Comparison of ENCODE assay signal across 14 cellular contexts in genomic region chr7:43522406-43523156, GRCh38.
DNase-seq lines count a peak whose midpoint lies in the region; ATAC-seq and TF ChIP-seq lines count a peak whose summit lies in the region.
"Had no signal": no experiment of that assay in that cellular context is flagged by ENCODE, and none has a peak within 500 bp of the region (broad histone marks: within the 10 kb centered on the region; RNA-seq: fewer than 3 reads in every experiment).

No MANE protein-coding gene starts in this region.

- CTCF ChIA-PET in IMR-90 (lab: Yijun Ruan, JAX) = interaction anchor here (0.8 to 1.2 kb wide), 3 partner anchors 9 to 44 kb away, joined by 3 to 7 read pairs (median 3); no protein-coding TSS in a partner anchor

- H3K18ac ChIP-seq in IMR-90 (ENCODE audit: low read depth, low read length) = no peak overlapping the region

- H3K4me3 ChIP-seq in IMR-90 (ENCODE audit: insufficient read depth, low read depth, low read length) (no peak overlapping the region), astrocyte of the cerebellum (ENCODE audit: low read depth, low read length) (no peak overlapping the region)
- H3K4me3 ChIP-seq: A549, tibial artery had no signal

- dilution Hi-C loops in IMR-90 (cut with HindIII; ENCODE audit: low sequenced_read_pairs, unreplicated experiment) = no loop called here

- H2AFZ ChIP-seq in IMR-90 (replicated peaks; ENCODE audit: low read length, poor library complexity) = peak overlapping the region; percentile 34

- peaks cover 2 to 6% (median 2%) of the 10 kb centered on the region in 3 donors for H3K27me3 Mint-ChIP-seq in CD14-positive monocyte (ENCODE audit: low read depth in 3 of 3)
- H3K27me3 Mint-ChIP-seq: activated T-helper 17 cell treated with anti-CD3 and anti-CD28 coated beads, Interleukin-2, amount 50 U/mL, for 72 hours had no signal

- no peaks in the 10 kb centered on the region for H3K9me3 Mint-ChIP-seq in CD14-positive monocyte
- H3K9me3 Mint-ChIP-seq: activated CD4-positive, alpha-beta memory T cell treated with anti-CD3 and anti-CD28 coated beads, Interleukin-2, amount 10 ng/mL, durations not matched to agents 7 days and 5 days; activated T-helper 17 cell treated with anti-CD3 and anti-CD28 coated beads, Interleukin-2, amount 50 U/mL, for 72 hours had no signal

- no peaks in the 10 kb centered on the region for H3K79me1 ChIP-seq in IMR-90 (ENCODE audit: low read depth in 1 of 2, low read length in 2 of 2)

- H2AK9ac ChIP-seq in IMR-90 (replicated peaks; ENCODE audit: low read depth, low read length, poor library complexity) = no peak overlapping the region

- no peak overlapping the region for H3K4ac ChIP-seq in IMR-90 (ENCODE audit: low read depth, low read length)

- in situ Hi-C loops in IMR-90 (cut with MboI; ENCODE audit: low sequenced_read_pairs) (no loop called here), astrocyte of the cerebellum (cut with HindIII; ENCODE audit: low sequenced_read_pairs) (no loop called here)

- H2AK5ac ChIP-seq in IMR-90 (ENCODE audit: low read depth, low read length) = no peak overlapping the region

- no peak overlapping the region for H3K23ac ChIP-seq in IMR-90 (ENCODE audit: low read depth, low read length)

- H3K4me1 Mint-ChIP-seq in CD14-positive monocyte = no peaks in the 10 kb centered on the region
- H3K4me1 Mint-ChIP-seq: activated T-helper 17 cell treated with anti-CD3 and anti-CD28 coated beads, Interleukin-2, amount 50 U/mL, for 72 hours had no signal

- no peak overlapping the region for H4K5ac ChIP-seq in IMR-90 (ENCODE audit: low read depth, low read length)

- H3K36me3 Mint-ChIP-seq in CD14-positive monocyte = no peaks in the 10 kb centered on the region

- H3K4me1 ChIP-seq in IMR-90 (ENCODE audit: control insufficient read depth, insufficient read depth, low read length) = peaks cover 8% of the 10 kb centered on the region
- H3K4me1 ChIP-seq: tibial artery had no signal

- TF ChIP-seq RAD21 in IMR-90 (IDR thresholded peaks at IDR 0.05; ENCODE audit: low read length) = no peak

- 0 out of 2 replicates have a peak overlapping the region, but pooled peaks have one; percentile 51 for H2BK20ac ChIP-seq in IMR-90 (ENCODE audit: low read depth, low read length)

- 0 out of 2 replicates have a peak overlapping the region, but pooled peaks have one; percentile 28 for H4K91ac ChIP-seq in IMR-90 (ENCODE audit: insufficient read depth, low read depth, low read length)

- no peak overlapping the region for H3K56ac ChIP-seq in IMR-90 (ENCODE audit: extremely low read depth, insufficient read depth, low read length)

- DNase-seq in AG08395 (ENCODE audit: low spot score) (peak; percentile 89), IMR-90 (peak; percentile 23), astrocyte of the cerebellum (ENCODE audit: low read depth) (peak; percentile 84), glomerular visceral epithelial cell (ENCODE audit: extremely low spot score) (peak; percentile 97), C1 segment of cervical spinal cord (lab: John Stamatoyannopoulos, UW) (no peak), CD14-positive monocyte (ENCODE audit: low spot score) (no peak), NCI-H69 (lab: John Stamatoyannopoulos, UW) (no peak), substantia nigra (lab: John Stamatoyannopoulos, UW) (no peak)
- DNase-seq: activated CD4-positive, alpha-beta memory T cell treated with anti-CD3 and anti-CD28 coated beads, Interleukin-2, amount 10 ng/mL, durations not matched to agents 7 days and 5 days; NCI-H1092 treated with DMSO at 0.1 percent for 48 hours; occipital lobe; tibial artery had no signal

- H2BK15ac ChIP-seq in IMR-90 (ENCODE audit: low read depth, low read length) = no peak overlapping the region

- H3K27ac Mint-ChIP-seq in CD14-positive monocyte = no peak overlapping the region
- H3K27ac Mint-ChIP-seq: activated CD4-positive, alpha-beta memory T cell treated with anti-CD3 and anti-CD28 coated beads, Interleukin-2, amount 10 ng/mL, durations not matched to agents 7 days and 5 days; activated T-helper 17 cell treated with anti-CD3 and anti-CD28 coated beads, Interleukin-2, amount 50 U/mL, for 72 hours had no signal

- no peaks in the 10 kb centered on the region for H4K20me1 ChIP-seq in IMR-90 (ENCODE audit: insufficient read depth, low read length)

- no peaks in the 10 kb centered on the region for H3K9me1 ChIP-seq in IMR-90 (ENCODE audit: insufficient read depth, low read length)

- no peak overlapping the region for H3K9ac ChIP-seq in IMR-90 (ENCODE audit: low read depth, low read length)

- peak; percentile 87 for ATAC-seq in IMR-90 (ENCODE audit: low read depth)
- ATAC-seq: activated T-helper 17 cell treated with anti-CD3 and anti-CD28 coated beads, Interleukin-2, amount 50 U/mL, for 72 hours had no signal

- POLR2A ChIA-PET in IMR-90 (lab: Charles Lee; ENCODE audit: unreplicated experiment) = no interaction called here

- H2BK120ac ChIP-seq in IMR-90 (ENCODE audit: low read depth, low read length) = no peak overlapping the region; the same call in 1 of the 2 replicates

- no TSS peak for BruUV-seq in IMR-90 (replicated peaks; lab: Mats Ljungman, UMichigan)

- H3K14ac ChIP-seq in IMR-90 (replicated peaks; ENCODE audit: low read depth, low read length) = no peak overlapping the region

- H2BK5ac ChIP-seq in IMR-90 (ENCODE audit: low read depth, low read length, poor library complexity, severe bottlenecking) = no peak overlapping the region

- WGBS in IMR-90 (ENCODE audit: extremely low coverage in 2 of 2, insufficient read length in 1 of 2), 2 experiments = no CpG with 5 or more reads among the region's 8 CpGs

- intact Hi-C loops in IMR-90 (cut with micrococcal nuclease) (no loop called here), CD14-positive monocyte (cut with micrococcal nuclease) (no loop called here)

- no peak for TF ChIP-seq CTCF in IMR-90 (conservative IDR thresholded peaks at IDR 0.05; ENCODE audit: low read depth, low read length)
- no peak for TF ChIP-seq CTCF in astrocyte of the cerebellum (IDR thresholded peaks at IDR 0.05; ENCODE audit: low read depth, low read length, missing control alignments)
- TF ChIP-seq CTCF in CD14-positive monocyte (IDR thresholded peaks at IDR 0.05) = no peak

- peak overlapping the region; percentile 42; the same call in 1 of the 2 replicates for H3K4me2 ChIP-seq in IMR-90 (ENCODE audit: low read depth, low read length)
- H3K4me2 ChIP-seq: A549 had no signal

- peaks cover 24% of the 10 kb centered on the region for H3K27me3 ChIP-seq in IMR-90 (ENCODE audit: control insufficient read depth, insufficient read depth, low read length)
- H3K27me3 ChIP-seq: tibial artery had no signal

- H3K9me3 ChIP-seq in IMR-90 (ENCODE audit: control insufficient read depth, insufficient read depth, low read length) = no peaks in the 10 kb centered on the region
- H3K9me3 ChIP-seq: A549, tibial artery had no signal

- H4K8ac ChIP-seq in IMR-90 (ENCODE audit: low read depth in 2 of 2, low read length in 2 of 2) = no peak overlapping the region

- no peak overlapping the region for H3K27ac ChIP-seq in IMR-90 (ENCODE audit: insufficient read depth, low read length)
- H3K27ac ChIP-seq in substantia nigra (ENCODE audit: low read depth, low read length, poor library complexity, severe bottlenecking) = no peak overlapping the region
- H3K27ac ChIP-seq: A549, tibial artery had no signal

- no peak for TF ChIP-seq POLR2A in IMR-90 (IDR thresholded peaks at IDR 0.05; ENCODE audit: low read depth, low read length)

- no peaks in the 10 kb centered on the region for H3K36me3 ChIP-seq in IMR-90 (ENCODE audit: control insufficient read depth, insufficient read depth, low read length)
- H3K36me3 ChIP-seq: tibial artery had no signal

- H3K4me3 Mint-ChIP-seq in CD14-positive monocyte = no peak overlapping the region
- H3K4me3 Mint-ChIP-seq: activated CD4-positive, alpha-beta memory T cell treated with anti-CD3 and anti-CD28 coated beads, Interleukin-2, amount 10 ng/mL, durations not matched to agents 7 days and 5 days; activated T-helper 17 cell treated with anti-CD3 and anti-CD28 coated beads, Interleukin-2, amount 50 U/mL, for 72 hours had no signal

TF ChIP-seq in IMR-90, 13 proteins besides CTCF, POLR2A, EP300 and RAD21:
- no peak for TF ChIP-seq CEBPB (IDR thresholded peaks at IDR 0.05; ENCODE audit: low read depth, low read length)
- no peak for TF ChIP-seq ELK1 (IDR thresholded peaks at IDR 0.05; ENCODE audit: borderline replicate concordance, low read depth, low read length)
- TF ChIP-seq SMC3 (IDR thresholded peaks at IDR 0.05; ENCODE audit: low read depth, low read length) = no peak
- no peak for TF ChIP-seq MAFK (IDR thresholded peaks at IDR 0.05; ENCODE audit: low read depth, low read length)
- no peak for TF ChIP-seq RFX5 (IDR thresholded peaks at IDR 0.05; ENCODE audit: low read depth, low read length)
- no peak for TF ChIP-seq RCOR1 (IDR thresholded peaks at IDR 0.05; ENCODE audit: insufficient replicate concordance, low read length)
- TF ChIP-seq CHD1 (IDR thresholded peaks at IDR 0.05; ENCODE audit: low read depth, low read length) = no peak
- no peak for TF ChIP-seq USF2 (IDR thresholded peaks at IDR 0.05; ENCODE audit: low read depth, low read length)
- TF ChIP-seq NFE2L2 (IDR thresholded peaks at IDR 0.05; ENCODE audit: low read depth, low read length) = no peak
- no peak for TF ChIP-seq FOS (IDR thresholded peaks at IDR 0.05; ENCODE audit: low read depth, low read length)
- no peak for TF ChIP-seq BHLHE40 (IDR thresholded peaks at IDR 0.05; ENCODE audit: low read depth, low read length)
- no peak for TF ChIP-seq MAZ (IDR thresholded peaks at IDR 0.05; ENCODE audit: borderline replicate concordance, low read depth, low read length)
- no peak for TF ChIP-seq MXI1 (IDR thresholded peaks at IDR 0.05; ENCODE audit: borderline replicate concordance, low read depth, low read length)
TF ChIP-seq in IMR-90: peak in this region for 0.

Comparison
In these comparisons a context has a peak if more than half of its experiments do, and no peak if none do; other contexts are left out.
1. DNase-seq: peak in AG08395 (single experiment), IMR-90 (single experiment), astrocyte of the cerebellum (single experiment) and glomerular visceral epithelial cell (single experiment); none in C1 segment of cervical spinal cord (0 of 14), CD14-positive monocyte (single experiment), NCI-H69 (single experiment) and substantia nigra (0 of 49).